ENCODE assay signal across 21 cellular contexts in the genomic region with DNA sequence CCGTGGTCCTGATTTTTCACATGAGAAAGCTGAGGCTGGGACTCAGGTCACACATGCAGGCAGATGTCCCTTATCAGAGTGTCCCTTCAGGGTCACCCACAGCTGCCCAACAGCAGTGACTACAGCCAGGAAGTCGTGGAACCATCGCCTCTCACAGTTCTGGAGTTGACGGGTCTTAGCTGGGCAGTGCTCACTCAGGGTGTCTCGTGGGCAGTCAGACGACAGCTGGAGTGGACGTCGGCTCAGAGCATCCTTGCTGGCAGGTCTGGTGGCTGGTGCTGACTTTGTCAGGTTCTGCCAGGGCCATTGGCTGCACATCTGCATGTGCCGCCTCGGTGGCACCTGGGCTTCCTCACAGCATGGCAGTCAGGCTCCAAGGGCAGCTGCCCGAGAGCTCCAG. TPM values are rescaled to one million over a fixed set of nuclear protein-coding genes. Genes with fewer than 3 reads are reported as not detected.
DNase-seq lines count a peak whose midpoint lies in the region; ATAC-seq and TF ChIP-seq lines count a peak whose summit lies in the region.
"Had no signal": no experiment of that assay in that cellular context is flagged by ENCODE, and none has a peak within 500 bp of the region (broad histone marks: within the 10 kb centered on the region; RNA-seq: fewer than 3 reads in every experiment).

No MANE protein-coding gene starts in this region.

- H3K4me3 ChIP-seq in neuronal stem cell (ENCODE audit: low read length in 2 of 2) (no peak overlapping the region), vagina (no peak overlapping the region)
- H3K4me3 ChIP-seq: K562, transverse colon had no signal

- H2BK5ac ChIP-seq in neuronal stem cell (ENCODE audit: low read length): no peak overlapping the region

- peak overlapping the region; percentile 3 for H3K18ac ChIP-seq in neuronal stem cell (ENCODE audit: low read length)

- H3K4me3 Mint-ChIP-seq in natural killer cell: no peak overlapping the region
- no peak overlapping the region for H3K4me3 Mint-ChIP-seq in natural killer cell treated with Interleukin-12 subunit alpha and Interleukin-12 subunit beta and Interleukin-15 and Interleukin-18, amount 100 ng/mL, for 72 hours
- H3K4me3 Mint-ChIP-seq in central memory CD8-positive, alpha-beta T cell: no peak overlapping the region
- H3K4me3 Mint-ChIP-seq: activated CD4-positive, alpha-beta T cell treated with anti-CD3 and anti-CD28 coated beads, Interleukin-2, amount 10 ng/mL, durations not matched to agents 7 days and 5 days; activated T-helper 17 cell treated with anti-CD3 and anti-CD28 coated beads, Interleukin-2, amount 50 U/mL, for 72 hours; CD4-positive, alpha-beta T cell; naive thymus-derived CD4-positive, alpha-beta T cell; stimulated activated naive B cell treated with anti-CD40 and anti-IgM and Interleukin-4, amounts not matched to agents 10 μg/mL and 1 μg/mL and 100 μg/mL, for 72 hours had no signal

- CTCF ChIA-PET in GM10248 (lab: Yijun Ruan, JAX): interaction anchor here (1.1 kb wide), 1 partner anchor 213 kb away, joined by 5 read pairs; no protein-coding TSS in a partner anchor

- no peak for TF ChIP-seq CTCF in natural killer cell (IDR thresholded peaks at IDR 0.05)
- TF ChIP-seq CTCF in vagina (IDR thresholded peaks at IDR 0.05): no peak
- TF ChIP-seq CTCF in GM10248 (IDR thresholded peaks at IDR 0.05; ENCODE audit: control extremely low read depth, extremely low read depth, low read depth, missing control alignments): no peak

- no peak overlapping the region for H3K4ac ChIP-seq in neuronal stem cell (ENCODE audit: low read length)

- H2BK15ac ChIP-seq in neuronal stem cell (ENCODE audit: low read length): peak overlapping the region; percentile 100

- no peak overlapping the region for H3K27ac ChIP-seq in neuronal stem cell (replicated peaks; ENCODE audit: low read length)
- H3K27ac ChIP-seq in vagina: no peak overlapping the region
- H3K27ac ChIP-seq: parathyroid adenoma, transverse colon had no signal

- H3K36me3 Mint-ChIP-seq in natural killer cell: no peaks in the 10 kb centered on the region
- no peaks in the 10 kb centered on the region for H3K36me3 Mint-ChIP-seq in natural killer cell treated with Interleukin-12 subunit alpha and Interleukin-12 subunit beta and Interleukin-15 and Interleukin-18, amount 100 ng/mL, for 72 hours
- H3K36me3 Mint-ChIP-seq in central memory CD8-positive, alpha-beta T cell (ENCODE audit: insufficient read depth): no peaks in the 10 kb centered on the region
- H3K36me3 Mint-ChIP-seq: naive thymus-derived CD4-positive, alpha-beta T cell; stimulated activated naive B cell treated with anti-CD40 and anti-IgM and Interleukin-4, amounts not matched to agents 10 μg/mL and 1 μg/mL and 100 μg/mL, for 72 hours had no signal

- no peak overlapping the region for H3K27ac Mint-ChIP-seq in natural killer cell
- H3K27ac Mint-ChIP-seq in natural killer cell treated with Interleukin-12 subunit alpha and Interleukin-12 subunit beta and Interleukin-15 and Interleukin-18, amount 100 ng/mL, for 72 hours: no peak overlapping the region
- H3K27ac Mint-ChIP-seq in central memory CD8-positive, alpha-beta T cell (ENCODE audit: low read depth): no peak overlapping the region
- H3K27ac Mint-ChIP-seq: activated CD4-positive, alpha-beta T cell treated with anti-CD3 and anti-CD28 coated beads, Interleukin-2, amount 10 ng/mL, durations not matched to agents 7 days and 5 days; activated T-helper 17 cell treated with anti-CD3 and anti-CD28 coated beads, Interleukin-2, amount 50 U/mL, for 72 hours; CD4-positive, alpha-beta T cell; naive thymus-derived CD4-positive, alpha-beta T cell; stimulated activated naive B cell treated with anti-CD40 and anti-IgM and Interleukin-4, amounts not matched to agents 10 μg/mL and 1 μg/mL and 100 μg/mL, for 72 hours had no signal

- DNase-seq in natural killer cell (peak; percentile 11), neuronal stem cell (ENCODE audit: low spot score) (no peak), vagina (ENCODE audit: extremely low spot score in 2 of 2) (peak; percentile 80 to 93), GM10248 (ENCODE audit: extremely low spot score) (no peak), hepatic stellate cell (ENCODE audit: low spot score) (no peak)
- DNase-seq in natural killer cell treated with Interleukin-12 subunit alpha and Interleukin-12 subunit beta and Interleukin-15 and Interleukin-18, amount 100 ng/mL, for 72 hours (ENCODE audit: low spot score): no peak
- DNase-seq in central memory CD8-positive, alpha-beta T cell (ENCODE audit: low spot score in 2 of 2): peak; percentile 3 to 9
- DNase-seq: activated CD4-positive, alpha-beta T cell treated with anti-CD3 and anti-CD28 coated beads, Interleukin-2, amount 10 ng/mL, durations not matched to agents 7 days and 5 days; dermis blood vessel endothelial cell; GF-D8; hippocampal formation; NCI-H2171; NCI-H526; stimulated activated naive B cell treated with anti-CD40 and anti-IgM and Interleukin-4, amounts not matched to agents 10 μg/mL and 1 μg/mL and 100 μg/mL, for 72 hours; transverse colon had no signal

- H2AFZ ChIP-seq in neuronal stem cell (ENCODE audit: low read length): no peak overlapping the region
- H2AFZ ChIP-seq: parathyroid adenoma had no signal

- H3K36me3 ChIP-seq in neuronal stem cell (replicated peaks in 1 of 2; ENCODE audit: control insufficient read depth in 2 of 2, insufficient read depth in 2 of 2, low read length in 2 of 2) (no peaks in the 10 kb centered on the region), vagina (no peaks in the 10 kb centered on the region)
- H3K36me3 ChIP-seq: transverse colon had no signal

- peak overlapping the region; percentile 82 for H2BK12ac ChIP-seq in neuronal stem cell (ENCODE audit: low read length)

- peak overlapping the region; percentile 100 for H2AK5ac ChIP-seq in neuronal stem cell (ENCODE audit: low read depth, low read length)

- POLR2A ChIA-PET in GM10248 (lab: Yijun Ruan, JAX): no interaction called here

- no peak overlapping the region for H2BK120ac ChIP-seq in neuronal stem cell (ENCODE audit: low read depth, low read length)

- H4K91ac ChIP-seq in neuronal stem cell (ENCODE audit: low read depth, low read length, poor library complexity): no peak overlapping the region

- peak overlapping the region; percentile 4 for H3K23ac ChIP-seq in neuronal stem cell (ENCODE audit: low read depth, low read length, poor library complexity)

- H3K4me1 Mint-ChIP-seq in natural killer cell: peaks cover 0 to 9% of the 10 kb centered on the region in 2 donors
- H3K4me1 Mint-ChIP-seq in natural killer cell treated with Interleukin-12 subunit alpha and Interleukin-12 subunit beta and Interleukin-15 and Interleukin-18, amount 100 ng/mL, for 72 hours (ENCODE audit: low read depth in 2 of 2): no peaks in the 10 kb centered on the region
- H3K4me1 Mint-ChIP-seq in central memory CD8-positive, alpha-beta T cell: no peaks in the 10 kb centered on the region
- H3K4me1 Mint-ChIP-seq: activated T-helper 17 cell treated with anti-CD3 and anti-CD28 coated beads, Interleukin-2, amount 50 U/mL, for 72 hours; stimulated activated naive B cell treated with anti-CD40 and anti-IgM and Interleukin-4, amounts not matched to agents 10 μg/mL and 1 μg/mL and 100 μg/mL, for 72 hours had no signal

- no peak for TF ChIP-seq POLR2A in vagina (IDR thresholded peaks at IDR 0.05)

- H3K9me3 ChIP-seq in neuronal stem cell (replicated peaks in 1 of 2; ENCODE audit: control insufficient read depth in 2 of 2, insufficient read depth in 1 of 2, low read depth in 1 of 2, low read length in 2 of 2) (no peaks in the 10 kb centered on the region), vagina (no peaks in the 10 kb centered on the region)
- H3K9me3 ChIP-seq: transverse colon had no signal

- H3K4me2 ChIP-seq in neuronal stem cell (ENCODE audit: insufficient read depth, low read length, poor library complexity, severe bottlenecking): no peak overlapping the region

- no peaks in the 10 kb centered on the region for H3K9me3 Mint-ChIP-seq in natural killer cell
- H3K9me3 Mint-ChIP-seq in natural killer cell treated with Interleukin-12 subunit alpha and Interleukin-12 subunit beta and Interleukin-15 and Interleukin-18, amount 100 ng/mL, for 72 hours: no peaks in the 10 kb centered on the region
- no peaks in the 10 kb centered on the region for H3K9me3 Mint-ChIP-seq in central memory CD8-positive, alpha-beta T cell
- H3K9me3 Mint-ChIP-seq: activated CD4-positive, alpha-beta T cell treated with anti-CD3 and anti-CD28 coated beads, Interleukin-2, amount 10 ng/mL, durations not matched to agents 7 days and 5 days; activated T-helper 17 cell treated with anti-CD3 and anti-CD28 coated beads, Interleukin-2, amount 50 U/mL, for 72 hours; CD4-positive, alpha-beta T cell; stimulated activated naive B cell treated with anti-CD40 and anti-IgM and Interleukin-4, amounts not matched to agents 10 μg/mL and 1 μg/mL and 100 μg/mL, for 72 hours had no signal

- H4K8ac ChIP-seq in neuronal stem cell (ENCODE audit: low read depth, low read length): no peak overlapping the region

- ATAC-seq in natural killer cell: no peak
- ATAC-seq in natural killer cell treated with Interleukin-12 subunit alpha and Interleukin-12 subunit beta and Interleukin-15 and Interleukin-18, amount 100 ng/mL, for 72 hours: no peak
- ATAC-seq in central memory CD8-positive, alpha-beta T cell (replicated peaks; ENCODE audit: extremely low read depth, poor library complexity, severe bottlenecking): no peak
- ATAC-seq: activated T-helper 17 cell treated with anti-CD3 and anti-CD28 coated beads, Interleukin-2, amount 50 U/mL, for 72 hours; K562; naive thymus-derived CD4-positive, alpha-beta T cell; stimulated activated naive B cell treated with anti-CD40 and anti-IgM and Interleukin-4, amounts not matched to agents 10 μg/mL and 1 μg/mL and 100 μg/mL, for 72 hours had no signal

- H3K14ac ChIP-seq in neuronal stem cell (ENCODE audit: low read length): peak overlapping the region; percentile 10

- WGBS in neuronal stem cell (ENCODE audit: extremely low coverage in 2 of 2, insufficient read length in 2 of 2, insufficient replicate concordance in 1 of 2), 2 donors: no CpG with 5 or more reads among the region's 11 CpGs

- H3K27me3 ChIP-seq in neuronal stem cell (ENCODE audit: control insufficient read depth in 3 of 3, insufficient read depth in 3 of 3, low read depth in 1 of 3, low read length in 3 of 3) (no peaks in the 10 kb centered on the region), vagina (no peaks in the 10 kb centered on the region)
- H3K27me3 ChIP-seq: transverse colon had no signal

- H3K4me1 ChIP-seq in neuronal stem cell (ENCODE audit: control insufficient read depth in 2 of 2, insufficient read depth in 1 of 2, low read depth in 1 of 2, low read length in 2 of 2) (peaks cover 0 to 20% of the 10 kb centered on the region in 2 donors), vagina (peaks cover 9% of the 10 kb centered on the region)
- H3K4me1 ChIP-seq: parathyroid adenoma had no signal

- H3K79me1 ChIP-seq in neuronal stem cell (ENCODE audit: low read depth, low read length): no peaks in the 10 kb centered on the region

- H3K27me3 Mint-ChIP-seq in natural killer cell (ENCODE audit: low read depth in 2 of 2): no peaks in the 10 kb centered on the region
- H3K27me3 Mint-ChIP-seq in natural killer cell treated with Interleukin-12 subunit alpha and Interleukin-12 subunit beta and Interleukin-15 and Interleukin-18, amount 100 ng/mL, for 72 hours: no peaks in the 10 kb centered on the region
- peaks cover 11% of the 10 kb centered on the region for H3K27me3 Mint-ChIP-seq in central memory CD8-positive, alpha-beta T cell
- H3K27me3 Mint-ChIP-seq: activated CD4-positive, alpha-beta T cell treated with anti-CD3 and anti-CD28 coated beads, Interleukin-2, amount 10 ng/mL, durations not matched to agents 7 days and 5 days; activated T-helper 17 cell treated with anti-CD3 and anti-CD28 coated beads, Interleukin-2, amount 50 U/mL, for 72 hours; CD4-positive, alpha-beta T cell had no signal

- H3K9ac ChIP-seq in neuronal stem cell (ENCODE audit: low read depth, low read length, poor library complexity): no peak overlapping the region
- H3K9ac ChIP-seq: parathyroid adenoma had no signal

- intact Hi-C loops in natural killer cell (cut with micrococcal nuclease) (no loop called here), vagina (cut with DNase I) (loop anchor here (10.0 kb wide), 1 partner anchor 328 kb away; no protein-coding TSS in a partner anchor)

RNA-seq across cellular contexts. Expression of a gene that starts 35.6 kb away (rescaled TPM):
- total RNA-seq in natural killer cell (not detected), vagina (21.9 TPM)
- total RNA-seq in natural killer cell treated with Interleukin-12 subunit alpha and Interleukin-12 subunit beta and Interleukin-15 and Interleukin-18, amount 100 ng/mL, for 72 hours: not detected
- 1.0 TPM for polyA plus RNA-seq in neuronal stem cell (2013, experiment 1 of 2)
- 0.82 TPM for polyA plus RNA-seq in neuronal stem cell (2013, experiment 2 of 2)
- total RNA-seq: activated CD4-positive, alpha-beta T cell treated with anti-CD3 and anti-CD28 coated beads, Interleukin-2, amount 10 ng/mL, durations not matched to agents 7 days and 5 days; activated T-helper 17 cell treated with anti-CD3 and anti-CD28 coated beads, Interleukin-2, amount 50 U/mL, for 72 hours; CD4-positive, alpha-beta T cell; dermis blood vessel endothelial cell; K562; naive thymus-derived CD4-positive, alpha-beta T cell; transverse colon had no signal
- polyA plus RNA-seq: K562; naive thymus-derived CD4-positive, alpha-beta T cell had no signal

RNA-seq across cellular contexts. Expression of a gene that starts 46.2 kb away (rescaled TPM):
- total RNA-seq in natural killer cell: not detected
- not detected for total RNA-seq in natural killer cell treated with Interleukin-12 subunit alpha and Interleukin-12 subunit beta and Interleukin-15 and Interleukin-18, amount 100 ng/mL, for 72 hours
- polyA plus RNA-seq in neuronal stem cell (2013, experiment 1 of 2): not detected
- polyA plus RNA-seq in neuronal stem cell (2013, experiment 2 of 2): not detected
- total RNA-seq in vagina: not detected
- total RNA-seq: activated CD4-positive, alpha-beta T cell treated with anti-CD3 and anti-CD28 coated beads, Interleukin-2, amount 10 ng/mL, durations not matched to agents 7 days and 5 days; activated T-helper 17 cell treated with anti-CD3 and anti-CD28 coated beads, Interleukin-2, amount 50 U/mL, for 72 hours; bronchial epithelial cell; CD4-positive, alpha-beta T cell; dermis blood vessel endothelial cell; K562; naive thymus-derived CD4-positive, alpha-beta T cell; transverse colon had no signal
- polyA plus RNA-seq: K562; naive thymus-derived CD4-positive, alpha-beta T cell had no signal

Comparison
In these comparisons a context has a peak if more than half of its experiments do, and no peak if none do; other contexts are left out.
1. DNase-seq: peak in natural killer cell (single experiment), central memory CD8-positive, alpha-beta T cell (2 of 2) and vagina (2 of 2); none in natural killer cell treated with Interleukin-12 subunit alpha and Interleukin-12 subunit beta and Interleukin-15 and Interleukin-18, amount 100 ng/mL, for 72 hours (single experiment), neuronal stem cell (single experiment), GM10248 (single experiment) and hepatic stellate cell (single experiment).
2. RNA of a gene that starts 35.6 kb away (total RNA-seq): 21.9 TPM in vagina (single experiment); not detected in natural killer cell and not detected in natural killer cell treated with Interleukin-12 subunit alpha and Interleukin-12 subunit beta and Interleukin-15 and Interleukin-18, amount 100 ng/mL, for 72 hours; every median in the first group is over 10 times any median in the second.